ENCODE assay signal across 27 cellular contexts in the genomic region with DNA sequence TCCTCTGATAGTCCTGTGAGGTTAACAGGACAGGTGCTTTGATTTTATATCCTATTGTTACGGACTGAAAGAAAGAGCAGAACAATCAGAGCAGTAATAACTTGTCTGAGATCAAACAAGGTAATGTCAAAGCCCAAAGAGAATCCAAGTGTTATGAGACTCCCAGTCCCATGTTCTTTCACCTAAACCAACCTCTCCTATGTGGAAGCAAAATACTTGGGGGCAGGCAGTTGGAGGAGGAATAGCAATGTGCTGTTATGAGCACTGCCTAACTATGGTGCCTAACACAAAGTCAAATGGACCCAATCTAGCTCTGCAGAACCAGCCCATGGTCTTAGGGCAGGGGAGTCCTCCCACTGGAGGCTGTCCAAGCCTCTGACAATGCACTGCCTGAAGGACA. TPM values are rescaled to one million over a fixed set of nuclear protein-coding genes. Genes with fewer than 3 reads are reported as not detected.
DNase-seq lines count a peak whose midpoint lies in the region; ATAC-seq, FAIRE-seq and TF ChIP-seq lines count a peak whose summit lies in the region.
"Had no signal": no experiment of that assay in that cellular context is flagged by ENCODE, and none has a peak within 500 bp of the region (broad histone marks: within the 10 kb centered on the region; RNA-seq: fewer than 3 reads in every experiment).

No MANE protein-coding gene starts in this region.

- H3K36me3 ChIP-seq in prostate gland = peaks cover 0 to 5% of the 10 kb centered on the region in 2 donors

- no peak for DNase-seq in activated CD4-positive, alpha-beta T cell treated with anti-CD3 and anti-CD28 coated beads, Interleukin-2, amount 10 ng/mL, durations not matched to agents 7 days and 5 days
- no peak for DNase-seq in activated CD4-positive, alpha-beta T cell treated with anti-CD3 and anti-CD28 coated beads, Interleukin-2, amount 50 U/mL, for 48 hours
- no peak for DNase-seq in GM19239 (ENCODE audit: insufficient read length, low spot score)
- DNase-seq in activated B cell treated with CpG ODN at 0.5 μM for 24 hours = no peak
- DNase-seq in prostate gland (ENCODE audit: low spot score) = no peak
- DNase-seq in NCI-H1436 (lab: John Stamatoyannopoulos, UW) = no peak
- DNase-seq in dermis blood vessel endothelial cell = no peak
- no peak for DNase-seq in CD1c-positive myeloid dendritic cell (ENCODE audit: extremely low spot score)
- DNase-seq: activated CD4-positive, alpha-beta T cell treated with anti-CD3 and anti-CD28 coated beads for 1 hour; AML-193; aorta; colonic mucosa; DMS153; foreskin fibroblast; H7; mesendoderm; NCI-H1092 treated with DMSO at 0.1 percent for 48 hours; NCI-H187 treated with DMSO at 0.1 percent for 48 hours; NCI-H524 treated with DMSO at 0.1 percent for 48 hours; NK-92 treated with Interleukin-12 subunit alpha and Interleukin-12 subunit beta, amount 100 ng/mL, for 24 hours; SHP77; stimulated activated naive CD8-positive, alpha-beta T cell treated with anti-CD3 and anti-CD28 coated beads, Interleukin-15, amount 100 ng/mL, for 72 hours; SW 1271 had no signal

- TF ChIP-seq CTCF in activated B cell treated with CpG ODN at 0.5 μM for 24 hours (IDR thresholded peaks at IDR 0.05) = no peak
- no peak for TF ChIP-seq CTCF in prostate gland (IDR thresholded peaks at IDR 0.05)

- intact Hi-C loops in activated B cell treated with CpG ODN at 0.5 μM for 24 hours (cut with micrococcal nuclease) (loop anchor here (1.0 to 2.0 kb wide), 3 partner anchors 10 to 32 kb away; no protein-coding TSS in a partner anchor), prostate gland (cut with DNase I) (no loop called here)

- no peak overlapping the region for H3K4me3 Mint-ChIP-seq in activated CD4-positive, alpha-beta T cell treated with anti-CD3 and anti-CD28 coated beads, Interleukin-2, amount 10 ng/mL, durations not matched to agents 7 days and 5 days
- peak overlapping the region; percentile 15 for H3K4me3 Mint-ChIP-seq in activated B cell treated with CpG ODN at 0.5 μM for 24 hours
- H3K4me3 Mint-ChIP-seq: stimulated activated naive CD8-positive, alpha-beta T cell treated with anti-CD3 and anti-CD28 coated beads, Interleukin-15, amount 100 ng/mL, for 72 hours had no signal

- H3K27ac Mint-ChIP-seq in activated CD4-positive, alpha-beta T cell treated with anti-CD3 and anti-CD28 coated beads, Interleukin-2, amount 10 ng/mL, durations not matched to agents 7 days and 5 days = peak overlapping the region; percentile 86
- H3K27ac Mint-ChIP-seq in activated B cell treated with CpG ODN at 0.5 μM for 24 hours = peak overlapping the region; percentile 89
- H3K27ac Mint-ChIP-seq: activated naive CD4-positive, alpha-beta T cell treated with anti-CD3 and anti-CD28 coated beads, Interleukin-2, amount 50 U/mL, for 72 hours had no signal

- no peak for TF ChIP-seq POLR2A in prostate gland (IDR thresholded peaks at IDR 0.05)

- no peaks in the 10 kb centered on the region for H3K4me1 ChIP-seq in prostate gland (replicated peaks)
- H3K4me1 ChIP-seq: colonic mucosa, vagina had no signal

- H3K27me3 Mint-ChIP-seq in activated CD4-positive, alpha-beta T cell treated with anti-CD3 and anti-CD28 coated beads, Interleukin-2, amount 10 ng/mL, durations not matched to agents 7 days and 5 days = no peaks in the 10 kb centered on the region
- H3K27me3 Mint-ChIP-seq in activated B cell treated with CpG ODN at 0.5 μM for 24 hours = no peaks in the 10 kb centered on the region
- H3K27me3 Mint-ChIP-seq: stimulated activated naive CD8-positive, alpha-beta T cell treated with anti-CD3 and anti-CD28 coated beads, Interleukin-15, amount 100 ng/mL, for 72 hours had no signal

- peaks cover 32% of the 10 kb centered on the region for H3K4me1 Mint-ChIP-seq in activated CD4-positive, alpha-beta T cell treated with anti-CD3 and anti-CD28 coated beads, Interleukin-2, amount 10 ng/mL, durations not matched to agents 7 days and 5 days
- peaks cover 74% of the 10 kb centered on the region for H3K4me1 Mint-ChIP-seq in activated B cell treated with CpG ODN at 0.5 μM for 24 hours
- H3K4me1 Mint-ChIP-seq: stimulated activated naive CD8-positive, alpha-beta T cell treated with anti-CD3 and anti-CD28 coated beads, Interleukin-15, amount 100 ng/mL, for 72 hours had no signal

- 30% methylated on average over 1 of the region's 1 CpG for WGBS in prostate gland

- H3K4me3 ChIP-seq in prostate gland = no peak overlapping the region
- H3K4me3 ChIP-seq: colonic mucosa, vagina had no signal

- H3K27ac ChIP-seq in prostate gland = peak overlapping the region; percentile 30 to 53
- H3K27ac ChIP-seq: colonic mucosa, vagina had no signal

- POLR2A ChIA-PET in activated CD4-positive, alpha-beta T cell treated with anti-CD3 and anti-CD28 coated beads, Interleukin-2, amount 10 ng/mL, durations not matched to agents 7 days and 5 days (lab: Charles Lee) = no interaction called here
- POLR2A ChIA-PET in activated B cell treated with CpG ODN at 0.5 μM for 24 hours (lab: Charles Lee) = interaction anchor here (1.9 kb wide), 1 partner anchor 9 kb away, joined by 4 read pairs; no protein-coding TSS in a partner anchor

- peak; percentile 75 for FAIRE-seq in GM19239 (lab: Jason Lieb, UNC)

- CTCF ChIA-PET in activated CD4-positive, alpha-beta T cell treated with anti-CD3 and anti-CD28 coated beads, Interleukin-2, amount 10 ng/mL, durations not matched to agents 7 days and 5 days (lab: Charles Lee) = interaction anchor here (1.1 kb wide), 1 partner anchor 9 kb away, joined by 5 read pairs; no protein-coding TSS in a partner anchor
- CTCF ChIA-PET in activated B cell treated with CpG ODN at 0.5 μM for 24 hours (lab: Charles Lee) = interaction anchor here (4.2 kb wide), 1 partner anchor 33 kb away, joined by 26 read pairs; no protein-coding TSS in a partner anchor

- H3K9me3 Mint-ChIP-seq in activated CD4-positive, alpha-beta T cell treated with anti-CD3 and anti-CD28 coated beads, Interleukin-2, amount 10 ng/mL, durations not matched to agents 7 days and 5 days = no peaks in the 10 kb centered on the region
- no peaks in the 10 kb centered on the region for H3K9me3 Mint-ChIP-seq in activated B cell treated with CpG ODN at 0.5 μM for 24 hours
- H3K9me3 Mint-ChIP-seq: activated naive CD4-positive, alpha-beta T cell treated with anti-CD3 and anti-CD28 coated beads, Interleukin-2, amount 50 U/mL, for 72 hours; stimulated activated naive CD8-positive, alpha-beta T cell treated with anti-CD3 and anti-CD28 coated beads, Interleukin-15, amount 100 ng/mL, for 72 hours had no signal

- peaks cover 68% of the 10 kb centered on the region for H3K36me3 Mint-ChIP-seq in activated CD4-positive, alpha-beta T cell treated with anti-CD3 and anti-CD28 coated beads, Interleukin-2, amount 10 ng/mL, durations not matched to agents 7 days and 5 days (ENCODE audit: low read depth)
- H3K36me3 Mint-ChIP-seq in activated B cell treated with CpG ODN at 0.5 μM for 24 hours (ENCODE audit: low read depth) = peaks cover 82% of the 10 kb centered on the region

- no peaks in the 10 kb centered on the region for H3K27me3 ChIP-seq in prostate gland (replicated peaks; ENCODE audit: insufficient read depth)
- H3K27me3 ChIP-seq: colonic mucosa, vagina had no signal

- no peaks in the 10 kb centered on the region for H3K9me3 ChIP-seq in prostate gland
- H3K9me3 ChIP-seq: colonic mucosa, vagina had no signal

- ATAC-seq in activated B cell treated with CpG ODN at 0.5 μM for 24 hours (ENCODE audit: low read depth) = no peak
- ATAC-seq: activated naive CD4-positive, alpha-beta T cell treated with anti-CD3 and anti-CD28 coated beads, Interleukin-2, amount 50 U/mL, for 72 hours; esophagus mucosa; Panc1; stimulated activated naive CD8-positive, alpha-beta T cell treated with anti-CD3 and anti-CD28 coated beads, Interleukin-15, amount 100 ng/mL, for 72 hours had no signal

RNA-seq across cellular contexts. Expression of gene ACBD3, which starts 28.1 kb away (rescaled TPM):
- 10 to 100 TPM; 19.0 to 19.8 TPM for total RNA-seq in activated CD4-positive, alpha-beta T cell treated with anti-CD3 and anti-CD28 coated beads, Interleukin-2, amount 10 ng/mL, durations not matched to agents 7 days and 5 days
- 38.6 and 41.4 TPM in 2 replicates for total RNA-seq in activated B cell treated with CpG ODN at 0.5 μM for 24 hours
- total RNA-seq in prostate gland = 10 to 100 TPM; 42.0 to 46.7 TPM
- 41.9 and 50.5 TPM in 2 replicates for total RNA-seq in dermis blood vessel endothelial cell
